17 cellular contexts compared by ENCODE assay signal in the genomic region with DNA sequence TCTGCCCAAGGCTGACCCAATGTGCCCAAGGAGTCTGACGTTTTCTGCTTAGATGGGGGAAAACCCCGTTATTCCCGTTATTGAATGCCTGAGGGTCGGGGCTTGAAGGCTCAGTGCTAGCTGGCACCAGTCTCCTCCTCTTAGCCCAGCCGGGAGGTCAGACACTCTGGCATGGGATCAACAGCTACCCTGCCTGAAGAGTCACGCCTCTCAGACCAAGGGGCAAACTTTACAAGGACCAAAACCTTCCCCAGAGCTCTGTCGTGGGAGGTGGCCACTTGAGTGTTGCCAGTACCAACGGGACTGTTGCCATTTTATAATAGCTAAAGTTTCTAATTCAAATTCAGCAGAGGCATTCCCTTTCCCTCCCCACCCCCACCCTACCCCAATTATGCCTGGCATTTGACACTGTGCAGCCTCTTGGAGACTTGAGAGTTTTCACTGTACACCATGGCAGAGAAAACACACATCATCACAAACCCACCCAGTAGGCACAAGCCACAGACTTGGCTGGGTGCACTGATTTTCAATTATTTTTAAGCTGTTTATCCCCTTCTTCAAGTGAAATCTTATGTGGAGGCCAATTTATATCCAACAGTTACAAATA.
DNase-seq lines count a peak whose midpoint lies in the region; TF ChIP-seq lines count a peak whose summit lies in the region.
"Had no signal": no experiment of that assay in that cellular context is flagged by ENCODE, and none has a peak within 500 bp of the region (broad histone marks: within the 10 kb centered on the region; RNA-seq: fewer than 3 reads in every experiment).

No MANE protein-coding gene starts in this region.

- no peak overlapping the region for H3K4me3 Mint-ChIP-seq in neural progenitor cell
- H3K4me3 Mint-ChIP-seq: CD14-positive monocyte had no signal

- no peaks in the 10 kb centered on the region for H3K79me2 ChIP-seq in neural progenitor cell (ENCODE audit: low read depth)

- H2AFZ ChIP-seq in neural progenitor cell (replicated peaks) = no peak overlapping the region

- no peaks in the 10 kb centered on the region for H4K20me1 ChIP-seq in neural progenitor cell (ENCODE audit: low read depth)

- H3K9me3 Mint-ChIP-seq in neural progenitor cell = peaks cover 2% of the 10 kb centered on the region

- H3K27ac ChIP-seq in neural progenitor cell = no peak overlapping the region
- H3K27ac ChIP-seq in thyroid gland = peak overlapping the region; percentile 17 to 63 (median 56)
- H3K27ac ChIP-seq in effector memory CD4-positive, alpha-beta T cell (ENCODE audit: insufficient read depth, low read length, poor library complexity, severe bottlenecking) = no peak overlapping the region
- H3K27ac ChIP-seq: 22Rv1 had no signal

- peaks cover 10% of the 10 kb centered on the region for H3K4me1 ChIP-seq in neural progenitor cell
- peaks cover 22 to 23% of the 10 kb centered on the region in 2 donors for H3K4me1 ChIP-seq in thyroid gland
- no peaks in the 10 kb centered on the region for H3K4me1 ChIP-seq in effector memory CD4-positive, alpha-beta T cell (ENCODE audit: control insufficient read depth, insufficient read depth, low read length, poor library complexity, severe bottlenecking)

- TF ChIP-seq POLR2A in thyroid gland (IDR thresholded peaks at IDR 0.05) = no peak

- H3K36me3 ChIP-seq in neural progenitor cell (no peaks in the 10 kb centered on the region), thyroid gland (no peaks in the 10 kb centered on the region)
- H3K36me3 ChIP-seq in effector memory CD4-positive, alpha-beta T cell (ENCODE audit: control insufficient read depth, insufficient read depth, low read length) = no peaks in the 10 kb centered on the region

- peak overlapping the region; percentile 78 for H3K27ac Mint-ChIP-seq in neural progenitor cell
- H3K27ac Mint-ChIP-seq: CD14-positive monocyte had no signal

- 16 to 35% methylated on average over 6 to 7 of the region's 8 CpGs for WGBS in thyroid gland, 2 donors

- H3K4me3 ChIP-seq in neural progenitor cell = no peak overlapping the region
- no peak overlapping the region for H3K4me3 ChIP-seq in thyroid gland (replicated peaks in 1 of 3)
- no peak overlapping the region for H3K4me3 ChIP-seq in effector memory CD4-positive, alpha-beta T cell (ENCODE audit: insufficient read depth, low read depth, low read length, poor library complexity, severe bottlenecking)
- H3K4me3 ChIP-seq: K562 had no signal

- no peak overlapping the region for H3K9ac ChIP-seq in neural progenitor cell

- H3K27me3 ChIP-seq in neural progenitor cell = no peaks in the 10 kb centered on the region
- no peaks in the 10 kb centered on the region for H3K27me3 ChIP-seq in thyroid gland
- no peaks in the 10 kb centered on the region for H3K27me3 ChIP-seq in effector memory CD4-positive, alpha-beta T cell (replicated peaks; ENCODE audit: control insufficient read depth, insufficient read depth, low read length, poor library complexity, severe bottlenecking)

- H3K9me3 ChIP-seq in neural progenitor cell (ENCODE audit: low read depth) (no peaks in the 10 kb centered on the region), thyroid gland (no peaks in the 10 kb centered on the region)
- no peaks in the 10 kb centered on the region for H3K9me3 ChIP-seq in effector memory CD4-positive, alpha-beta T cell (ENCODE audit: control insufficient read depth, low read length)

- no peak for TF ChIP-seq CTCF in neural progenitor cell (IDR thresholded peaks at IDR 0.05)
- TF ChIP-seq CTCF in thyroid gland (IDR thresholded peaks at IDR 0.05) = no peak

- no peaks in the 10 kb centered on the region for H3F3A ChIP-seq in neural progenitor cell (ENCODE audit: low read depth)

- peaks cover 29% of the 10 kb centered on the region for H3K4me1 Mint-ChIP-seq in neural progenitor cell
- H3K4me1 Mint-ChIP-seq: CD14-positive monocyte had no signal

- peaks cover 1% of the 10 kb centered on the region for H3K36me3 Mint-ChIP-seq in neural progenitor cell
- H3K36me3 Mint-ChIP-seq: CD14-positive monocyte had no signal

- intact Hi-C loops in thyroid gland (cut with DNase I) = no loop called here

- DNase-seq in DMS 273 (lab: John Stamatoyannopoulos, UW; ENCODE audit: unreplicated experiment) = peak; percentile 11
- no peak for DNase-seq in DMS 273 treated with DMSO at 0.1 percent for 48 hours (lab: John Stamatoyannopoulos, UW)
- DNase-seq in globus pallidus (ENCODE audit: low spot score) = peak; percentile 28
- no peak for DNase-seq in neural progenitor cell (ENCODE audit: low spot score)
- DNase-seq in thyroid gland = peak; percentile 75 to 87
- DNase-seq in activated CD4-positive, alpha-beta T cell treated with anti-CD3 and anti-CD28 coated beads, Interleukin-2, amount 50 U/mL, for 4 hours = no peak
- no peak for DNase-seq in effector memory CD4-positive, alpha-beta T cell
- no peak for DNase-seq in effector CD8-positive, alpha-beta T cell (lab: John Stamatoyannopoulos, UW)
- DNase-seq: AML-193, DND-41, NCI-H187, NCI-H2227 treated with DMSO at 0.1 percent for 48 hours, NCI-H510A treated with DMSO at 0.1 percent for 48 hours, NCI-H774 had no signal

- H3K4me2 ChIP-seq in neural progenitor cell = no peak overlapping the region

- peaks cover 7% of the 10 kb centered on the region for H3K27me3 Mint-ChIP-seq in neural progenitor cell (ENCODE audit: insufficient read depth, low read depth)

Comparison
In these comparisons a context has a peak if more than half of its experiments do, and no peak if none do; other contexts are left out.
1. DNase-seq: peak in DMS 273 (single experiment), globus pallidus (single experiment) and thyroid gland (2 of 2); none in DMS 273 treated with DMSO at 0.1 percent for 48 hours (single experiment), neural progenitor cell (single experiment), activated CD4-positive, alpha-beta T cell treated with anti-CD3 and anti-CD28 coated beads, Interleukin-2, amount 50 U/mL, for 4 hours (0 of 2), effector memory CD4-positive, alpha-beta T cell (0 of 3) and effector CD8-positive, alpha-beta T cell (single experiment).
2. H3K27ac ChIP-seq: peak in thyroid gland (3 of 3); none in neural progenitor cell (single experiment) and effector memory CD4-positive, alpha-beta T cell (single experiment).